8 cellular contexts compared by ENCODE assay signal in the genomic region with DNA sequence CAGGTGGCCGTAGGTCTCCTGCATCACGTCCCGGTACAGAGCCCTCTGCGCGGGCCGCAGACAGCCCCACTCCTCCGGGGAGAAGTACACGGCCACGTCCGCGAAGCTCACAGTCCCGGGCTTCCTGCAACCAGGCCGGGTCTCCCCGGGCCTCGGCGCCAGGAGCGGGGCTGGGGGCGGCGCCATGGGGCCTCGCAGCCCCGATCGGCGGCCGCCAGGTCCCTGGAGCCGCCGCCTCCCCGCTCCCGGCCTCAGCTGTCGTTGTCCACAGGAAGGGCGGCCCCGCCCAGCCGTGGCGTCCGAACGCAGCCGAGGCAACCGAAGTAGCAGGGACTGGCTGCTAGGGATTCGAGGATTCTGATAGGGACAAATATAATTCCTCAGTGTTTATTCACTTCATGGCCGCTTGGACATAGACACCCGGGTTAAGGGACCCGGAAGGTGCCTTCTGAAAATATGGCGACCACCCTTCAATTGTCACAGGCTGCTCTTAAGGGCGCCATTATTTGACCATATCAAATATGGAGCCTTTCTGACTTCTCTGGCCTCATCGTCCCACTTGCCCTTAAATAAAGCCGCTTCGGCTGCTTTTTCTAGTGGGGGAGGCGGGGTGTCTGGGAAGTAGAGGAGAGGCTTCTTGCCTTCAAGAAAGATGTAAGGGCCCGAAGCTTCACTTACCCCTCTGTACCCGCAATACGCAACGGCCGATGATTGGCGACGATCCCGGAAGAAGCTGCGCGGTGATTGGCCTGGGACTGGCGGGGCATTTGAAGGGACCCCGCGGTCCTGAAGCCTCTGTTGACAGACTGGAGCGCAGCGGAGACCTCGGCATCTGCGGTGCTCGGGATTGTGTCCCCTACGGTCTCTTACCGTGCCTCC. TPM values are rescaled to one million over a fixed set of nuclear protein-coding genes. Genes with fewer than 3 reads are reported as not detected.
DNase-seq lines count a peak whose midpoint lies in the region; ATAC-seq and TF ChIP-seq lines count a peak whose summit lies in the region.

ZNF688 (minus strand) TSS at position 271 of the 879 bp plus-strand sequence; CDS start at position 186, 85 bp downstream.

- TF ChIP-seq CTCF in AG09319 (IDR thresholded peaks at IDR 0.05; ENCODE audit: low read depth, low read length) = no peak
- TF ChIP-seq CTCF in chondrocyte (IDR thresholded peaks at IDR 0.05) = peak; percentile 17
- no peak for TF ChIP-seq CTCF in kidney epithelial cell (IDR thresholded peaks at IDR 0.05; ENCODE audit: insufficient read depth, low read length, poor library complexity, severe bottlenecking)

- H3K36me3 ChIP-seq in kidney epithelial cell (ENCODE audit: control insufficient read depth, insufficient read depth, low read length) = no peaks in the 10 kb centered on the region

- H3K27me3 ChIP-seq in kidney epithelial cell (ENCODE audit: control insufficient read depth, insufficient read depth, low read length) = no peaks in the 10 kb centered on the region

- H3K4me1 Mint-ChIP-seq in chondrocyte (ENCODE audit: low read depth) = peaks cover 18% of the 10 kb centered on the region

- H3K36me3 Mint-ChIP-seq in chondrocyte (ENCODE audit: low read depth) = no peaks in the 10 kb centered on the region

- H3K4me3 ChIP-seq in kidney epithelial cell (ENCODE audit: low read depth, low read length) = peak within 1 kb of the TSS; percentile 64

- ATAC-seq in GM19035 (IDR thresholded peaks at IDR 0.05; ENCODE audit: unreplicated experiment) (peak; percentile 78), HG03354 (IDR thresholded peaks at IDR 0.05; ENCODE audit: poor library complexity, severe bottlenecking, unreplicated experiment) (peak; percentile 73)

- peak within 1 kb of the TSS; percentile 89 for H3K4me3 Mint-ChIP-seq in chondrocyte (ENCODE audit: unreplicated experiment)

- H3K9me3 Mint-ChIP-seq in chondrocyte (ENCODE audit: low read depth) = no peaks in the 10 kb centered on the region

- no peaks in the 10 kb centered on the region for H3K27me3 Mint-ChIP-seq in chondrocyte (ENCODE audit: low read depth)

- peak within 1 kb of the TSS; percentile 95 for H3K27ac Mint-ChIP-seq in chondrocyte (ENCODE audit: unreplicated experiment)

- peak; percentile 95 for DNase-seq in AG09319 (ENCODE audit: extremely low read depth, low read depth)
- DNase-seq in NCI-H510A (lab: John Stamatoyannopoulos, UW) = peak; percentile 97
- peak; percentile 91 for DNase-seq in activated CD4-positive, alpha-beta T cell treated with anti-CD3 and anti-CD28 coated beads for 1 hour
- peak; percentile 97 for DNase-seq in chondrocyte (ENCODE audit: low spot score)
- DNase-seq in kidney epithelial cell (ENCODE audit: low read depth) = peak; percentile 98
- peak; percentile 88 to 89 for DNase-seq in stimulated activated CD4-positive, alpha-beta T cell treated with anti-CD3 and anti-CD28 coated beads, Interleukin-15, amount 100 ng/mL, for 48 hours (ENCODE audit: low read depth in 2 of 2)

RNA-seq across cellular contexts. Expression of gene ZNF688, which starts in this region (rescaled TPM):
- total RNA-seq in chondrocyte (11.7 to 15.0 TPM (median 13.7 TPM) in 3 replicates), kidney epithelial cell (9.2 and 16.6 TPM in 2 replicates)

Comparison
In these comparisons a context has a peak if more than half of its experiments do, and no peak if none do; other contexts are left out.
1. Peak in every context shown above with its lines: DNase-seq, ATAC-seq and H3K4me3 ChIP-seq.